ENCODE assay signal across 2 cellular contexts in genomic region chr17:76049239-76049638, GRCh38.
TF ChIP-seq lines count a peak whose summit lies in the region.

No MANE protein-coding gene starts in this region.

TF ChIP-seq in SK-N-SH treated with all-trans-retinoic acid at 6 μM for 48 hours, 23 proteins besides CTCF, POLR2A, EP300 and RAD21:
- no peak for TF ChIP-seq ZNF70 (CRISPR knock-in tag; IDR thresholded peaks at IDR 0.05)
TF ChIP-seq in SK-N-SH treated with all-trans-retinoic acid at 6 μM for 48 hours: peak in this region for 0.

TF ChIP-seq in SK-N-SH, 30 proteins besides CTCF, POLR2A, EP300 and RAD21:
- TF ChIP-seq GABPA (IDR thresholded peaks at IDR 0.05; ENCODE audit: low read depth) (no peak), RCOR1 (IDR thresholded peaks at IDR 0.05; ENCODE audit: low read length) (no peak), RXRA (IDR thresholded peaks at IDR 0.05; ENCODE audit: borderline replicate concordance, low read depth) (no peak), TAF1 (IDR thresholded peaks at IDR 0.05; ENCODE audit: borderline replicate concordance, low read depth, low read length) (no peak), PBX3 (IDR thresholded peaks at IDR 0.05) (no peak), MXI1 (IDR thresholded peaks at IDR 0.05; ENCODE audit: low read depth, low read length) (no peak), ELF1 (IDR thresholded peaks at IDR 0.05) (no peak), CHD2 (IDR thresholded peaks at IDR 0.05; ENCODE audit: low read length, partially characterized antibody) (no peak), TCF12 (IDR thresholded peaks at IDR 0.05) (no peak), FOXM1 (IDR thresholded peaks at IDR 0.05; ENCODE audit: low read depth) (no peak), NRF1 (IDR thresholded peaks at IDR 0.05; ENCODE audit: low read depth, low read length) (no peak), NFIC (IDR thresholded peaks at IDR 0.05; ENCODE audit: borderline replicate concordance) (no peak), POLR2AphosphoS5 (IDR thresholded peaks at IDR 0.05; ENCODE audit: low read depth, low read length) (no peak), REST (IDR thresholded peaks at IDR 0.05; ENCODE audit: low read depth, low read length) (no peak), TEAD4 (IDR thresholded peaks at IDR 0.05; ENCODE audit: borderline replicate concordance, insufficient read depth) (no peak), MEF2A (IDR thresholded peaks at IDR 0.05; ENCODE audit: borderline replicate concordance, low read depth) (no peak)
- TF ChIP-seq, protein P1, sequence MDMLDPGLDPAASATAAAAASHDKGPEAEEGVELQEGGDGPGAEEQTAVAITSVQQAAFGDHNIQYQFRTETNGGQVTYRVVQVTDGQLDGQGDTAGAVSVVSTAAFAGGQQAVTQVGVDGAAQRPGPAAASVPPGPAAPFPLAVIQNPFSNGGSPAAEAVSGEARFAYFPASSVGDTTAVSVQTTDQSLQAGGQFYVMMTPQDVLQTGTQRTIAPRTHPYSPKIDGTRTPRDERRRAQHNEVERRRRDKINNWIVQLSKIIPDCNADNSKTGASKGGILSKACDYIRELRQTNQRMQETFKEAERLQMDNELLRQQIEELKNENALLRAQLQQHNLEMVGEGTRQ (IDR thresholded peaks at IDR 0.05; ENCODE audit: borderline replicate concordance, low read depth, low read length), result no peak
- TF ChIP-seq, protein P2, sequence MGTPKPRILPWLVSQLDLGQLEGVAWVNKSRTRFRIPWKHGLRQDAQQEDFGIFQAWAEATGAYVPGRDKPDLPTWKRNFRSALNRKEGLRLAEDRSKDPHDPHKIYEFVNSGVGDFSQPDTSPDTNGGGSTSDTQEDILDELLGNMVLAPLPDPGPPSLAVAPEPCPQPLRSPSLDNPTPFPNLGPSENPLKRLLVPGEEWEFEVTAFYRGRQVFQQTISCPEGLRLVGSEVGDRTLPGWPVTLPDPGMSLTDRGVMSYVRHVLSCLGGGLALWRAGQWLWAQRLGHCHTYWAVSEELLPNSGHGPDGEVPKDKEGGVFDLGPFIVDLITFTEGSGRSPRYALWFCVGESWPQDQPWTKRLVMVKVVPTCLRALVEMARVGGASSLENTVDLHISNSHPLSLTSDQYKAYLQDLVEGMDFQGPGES (IDR thresholded peaks at IDR 0.05; ENCODE audit: low read depth, low read length), result no peak
